Comparison of ENCODE assay signal across 17 cellular contexts in genomic region chr5:145510769-145511168, GRCh38.
A peak's percentile ranks its signal among the peaks of the same experiment; 100 is the strongest.
DNase-seq lines count a peak whose midpoint lies in the region; FAIRE-seq and TF ChIP-seq lines count a peak whose summit lies in the region.
"Had no signal": no experiment of that assay in that cellular context is flagged by ENCODE, and none has a peak within 500 bp of the region (broad histone marks: within the 10 kb centered on the region; RNA-seq: fewer than 3 reads in every experiment).

No MANE protein-coding gene starts in this region.

- H3K27ac ChIP-seq in SK-N-SH (ENCODE audit: low read depth in 2 of 2, low read length in 1 of 2) (peak overlapping the region in 1 of 2 experiments; percentile 28; a peak in 1 of 4 replicates), mesendoderm (ENCODE audit: low read depth, low read length) (no peak overlapping the region)
- H3K27ac ChIP-seq: 22Rv1, BLaER1 had no signal

- CTCF ChIA-PET in SK-N-SH (lab: Yijun Ruan, JAX) = interaction anchor here (1.3 kb wide), 1 partner anchor 14 kb away, joined by 3 read pairs; no protein-coding TSS in a partner anchor

- no peak overlapping the region for H2BK120ac ChIP-seq in mesendoderm (ENCODE audit: low read depth, low read length)

- TF ChIP-seq CTCF in SK-N-SH (IDR thresholded peaks at IDR 0.05) (no peak), bronchial epithelial cell (IDR thresholded peaks at IDR 0.05; ENCODE audit: insufficient read depth, low read length, severe bottlenecking) (no peak)

- no peak overlapping the region for H3K23ac ChIP-seq in mesendoderm (ENCODE audit: low read length)

- H3K4me1 ChIP-seq in SK-N-SH (ENCODE audit: control insufficient read depth in 1 of 2, insufficient read depth in 2 of 2, low read depth in 1 of 2, low read length in 1 of 2) (peaks cover 0 to 14% of the 10 kb centered on the region in 2 experiments; a peak in 3 of 4 replicates), mesendoderm (ENCODE audit: control insufficient read depth, low read depth, low read length) (no peaks in the 10 kb centered on the region)
- H3K4me1 ChIP-seq: BLaER1 had no signal

- TF ChIP-seq RAD21 in SK-N-SH (IDR thresholded peaks at IDR 0.05; ENCODE audit: low read length) = no peak

- H3K36me3 ChIP-seq in SK-N-SH (replicated peaks in 1 of 2; ENCODE audit: control insufficient read depth in 1 of 2, insufficient read depth in 2 of 2, low read length in 1 of 2) = no peaks in the 10 kb centered on the region
- no peaks in the 10 kb centered on the region for H3K36me3 ChIP-seq in bronchial epithelial cell (ENCODE audit: control insufficient read depth, insufficient read depth, low read length)
- H3K36me3 ChIP-seq in mesendoderm (ENCODE audit: control insufficient read depth, insufficient read depth, low read length) = no peaks in the 10 kb centered on the region
- H3K36me3 ChIP-seq: BLaER1 had no signal

- H3K9me3 ChIP-seq in SK-N-SH = no peaks in the 10 kb centered on the region

- H3K4me3 ChIP-seq in SK-N-SH (ENCODE audit: low read depth in 2 of 2, low read length in 1 of 2) (no peak overlapping the region), bronchial epithelial cell (ENCODE audit: low read depth, low read length) (no peak overlapping the region), mesendoderm (ENCODE audit: low read length) (no peak overlapping the region)
- H3K4me3 ChIP-seq: BLaER1 had no signal

- H3K79me1 ChIP-seq in mesendoderm (ENCODE audit: low read length) = no peaks in the 10 kb centered on the region

- no peak overlapping the region for H4K5ac ChIP-seq in mesendoderm (ENCODE audit: low read length)

- POLR2A ChIA-PET in SK-N-SH (lab: Yijun Ruan, JAX) = no interaction called here

- H4K8ac ChIP-seq in mesendoderm (ENCODE audit: low read depth, low read length) = no peak overlapping the region

- H3K9ac ChIP-seq in SK-N-SH (no peak overlapping the region), mesendoderm (ENCODE audit: low read length) (no peak overlapping the region)
- H3K9ac ChIP-seq: BLaER1 had no signal

- WGBS in SK-N-SH (ENCODE audit: low lambda C conversion rate) = 70% methylated on average over 2 of the region's 2 CpGs
- no CpG with 5 or more reads among the region's 2 CpGs for WGBS in mesendoderm (ENCODE audit: extremely low coverage, insufficient coverage, low lambda C conversion rate)

- no peak overlapping the region for H3K4me2 ChIP-seq in SK-N-SH
- no peak overlapping the region for H3K4me2 ChIP-seq in mesendoderm (ENCODE audit: low read length)
- H3K4me2 ChIP-seq: BLaER1 had no signal

- peak; percentile 58 for FAIRE-seq in bronchial epithelial cell (lab: Jason Lieb, UNC)
- FAIRE-seq: H54, HepG2 had no signal

- TF ChIP-seq EP300 in SK-N-SH (IDR thresholded peaks at IDR 0.05; ENCODE audit: borderline replicate concordance in 1 of 2, low read depth in 1 of 2, low read length in 1 of 2) = no peak

- no peak overlapping the region for H2BK15ac ChIP-seq in mesendoderm (replicated peaks; ENCODE audit: low read depth)

- H3F3A ChIP-seq in SK-N-SH (replicated peaks; ENCODE audit: insufficient read depth) = no peaks in the 10 kb centered on the region

- H3K9me2 ChIP-seq in SK-N-SH = no peaks in the 10 kb centered on the region

- H3K56ac ChIP-seq in mesendoderm (ENCODE audit: low read length) = no peak overlapping the region

- H2AK5ac ChIP-seq in mesendoderm (ENCODE audit: low read length) = no peak overlapping the region

- no peak overlapping the region for H2BK5ac ChIP-seq in mesendoderm (ENCODE audit: low read length)

- H3K79me2 ChIP-seq in SK-N-SH (ENCODE audit: insufficient read depth) (no peaks in the 10 kb centered on the region), mesendoderm (ENCODE audit: control insufficient read depth, insufficient read depth, low read length) (no peaks in the 10 kb centered on the region)

- no peak overlapping the region for H3K18ac ChIP-seq in mesendoderm (ENCODE audit: low read length)

- no peaks in the 10 kb centered on the region for H3K27me3 ChIP-seq in SK-N-SH (ENCODE audit: insufficient read depth)
- H3K27me3 ChIP-seq in bronchial epithelial cell (ENCODE audit: control insufficient read depth, insufficient read depth, low read length) = no peaks in the 10 kb centered on the region
- H3K27me3 ChIP-seq in mesendoderm (ENCODE audit: insufficient read depth, low read length, poor library complexity) = no peaks in the 10 kb centered on the region
- H3K27me3 ChIP-seq: BLaER1 had no signal

- no peak overlapping the region for H3K4ac ChIP-seq in mesendoderm (ENCODE audit: low read depth, low read length)

- no peak overlapping the region for H2AFZ ChIP-seq in SK-N-SH (ENCODE audit: low read depth)

- H4K20me1 ChIP-seq in SK-N-SH (ENCODE audit: insufficient read depth) = no peaks in the 10 kb centered on the region
- H4K20me1 ChIP-seq: BLaER1 had no signal

- DNase-seq in DMS 273 (lab: John Stamatoyannopoulos, UW; ENCODE audit: unreplicated experiment) (peak; percentile 26), DMS 273 treated with DMSO at 0.1 percent for 48 hours (lab: John Stamatoyannopoulos, UW) (no peak), SK-N-SH (no peak), bronchial epithelial cell (ENCODE audit: low read depth) (no peak), pons (ENCODE audit: low spot score) (peak; percentile 11), DMS79 (lab: John Stamatoyannopoulos, UW) (no peak), mesendoderm (no peak), GM03348 (ENCODE audit: low spot score) (no peak)
- DNase-seq: AML-193; CD8-positive, alpha-beta memory T cell; DMS153; DND-41; GF-D8 had no signal

TF ChIP-seq in SK-N-SH, 30 proteins besides CTCF, POLR2A, EP300 and RAD21:
- TF ChIP-seq SIN3A (IDR thresholded peaks at IDR 0.05; ENCODE audit: borderline replicate concordance, low read depth, low read length) (no peak), POLR2AphosphoS5 (IDR thresholded peaks at IDR 0.05; ENCODE audit: low read depth, low read length) (no peak), ZBTB33 (IDR thresholded peaks at IDR 0.05; ENCODE audit: borderline replicate concordance, low read depth) (no peak), NRF1 (IDR thresholded peaks at IDR 0.05; ENCODE audit: low read depth, low read length) (no peak), MAX (IDR thresholded peaks at IDR 0.05; ENCODE audit: low read depth) (no peak), TCF12 (IDR thresholded peaks at IDR 0.05) (peak; percentile 90), SMC3 (IDR thresholded peaks at IDR 0.05; ENCODE audit: low read depth, low read length) (no peak), PBX3 (IDR thresholded peaks at IDR 0.05) (peak; percentile 63)
TF ChIP-seq in SK-N-SH: peak in this region for 2.

Comparison
In these comparisons a context has a peak if more than half of its experiments do, and no peak if none do; other contexts are left out.
1. DNase-seq: peak in DMS 273 (single experiment) and pons (single experiment); none in DMS 273 treated with DMSO at 0.1 percent for 48 hours (single experiment), SK-N-SH (single experiment), bronchial epithelial cell (single experiment), DMS79 (single experiment), mesendoderm (single experiment) and GM03348 (single experiment).